Comparison of ENCODE assay signal across 8 cellular contexts in genomic region chr14:35355981-35356839, GRCh38.
DNase-seq lines count a peak whose midpoint lies in the region; FAIRE-seq and TF ChIP-seq lines count a peak whose summit lies in the region.

No MANE protein-coding gene starts in this region.

- intact Hi-C loops in tibial artery (cut with DNase I; ENCODE audit: low total_unique reads), result no loop called here

- no peaks in the 10 kb centered on the region for H3K27me3 ChIP-seq in tibial artery

- H3K27ac ChIP-seq in tibial artery, result peak overlapping the region in 1 of 2 donors; percentile 21

- H3K9me3 ChIP-seq in tibial artery, result no peaks in the 10 kb centered on the region

- no peak for FAIRE-seq in D721Med (lab: Jason Lieb, UNC)

- peaks cover 0 to 10% (median 0%) of the 10 kb centered on the region in 4 donors for H3K4me1 ChIP-seq in tibial artery

- no peak overlapping the region for H3K4me3 ChIP-seq in tibial artery

- TF ChIP-seq CTCF in D721Med (IDR thresholded peaks at IDR 0.05; ENCODE audit: insufficient read depth, missing control alignments) (no peak), tibial artery (IDR thresholded peaks at IDR 0.05) (no peak)

- peak; percentile 2 for DNase-seq in NCI-H146 (lab: John Stamatoyannopoulos, UW)
- DNase-seq in NCI-H146 treated with DMSO at 0.1 percent for 48 hours (lab: John Stamatoyannopoulos, UW; ENCODE audit: unreplicated experiment), result no peak
- DNase-seq in NCI-H226, result peak; percentile 59
- DNase-seq in dedifferentiated amniotic fluid mesenchymal stem cell (ENCODE audit: extremely low spot score), result peak; percentile 52
- DNase-seq in stimulated activated CD4-positive, alpha-beta T cell treated with anti-CD3 and anti-CD28 coated beads, Interleukin-15, amount 100 ng/mL, for 48 hours (ENCODE audit: low read depth in 2 of 2), result peak; percentile 40 to 46
- DNase-seq in NCI-H524 (lab: John Stamatoyannopoulos, UW), result no peak
- DNase-seq in D721Med (ENCODE audit: insufficient read length, low spot score), result no peak
- no peak for DNase-seq in tibial artery

- no peaks in the 10 kb centered on the region for H3K36me3 ChIP-seq in tibial artery

Comparison
In these comparisons a context has a peak if more than half of its experiments do, and no peak if none do; other contexts are left out.
1. DNase-seq: peak in NCI-H146 (single experiment), NCI-H226 (single experiment), dedifferentiated amniotic fluid mesenchymal stem cell (single experiment) and stimulated activated CD4-positive, alpha-beta T cell treated with anti-CD3 and anti-CD28 coated beads, Interleukin-15, amount 100 ng/mL, for 48 hours (2 of 2); none in NCI-H146 treated with DMSO at 0.1 percent for 48 hours (single experiment), NCI-H524 (0 of 2), D721Med (single experiment) and tibial artery (0 of 2).